ENCODE assay signal across 8 cellular contexts in the genomic region with DNA sequence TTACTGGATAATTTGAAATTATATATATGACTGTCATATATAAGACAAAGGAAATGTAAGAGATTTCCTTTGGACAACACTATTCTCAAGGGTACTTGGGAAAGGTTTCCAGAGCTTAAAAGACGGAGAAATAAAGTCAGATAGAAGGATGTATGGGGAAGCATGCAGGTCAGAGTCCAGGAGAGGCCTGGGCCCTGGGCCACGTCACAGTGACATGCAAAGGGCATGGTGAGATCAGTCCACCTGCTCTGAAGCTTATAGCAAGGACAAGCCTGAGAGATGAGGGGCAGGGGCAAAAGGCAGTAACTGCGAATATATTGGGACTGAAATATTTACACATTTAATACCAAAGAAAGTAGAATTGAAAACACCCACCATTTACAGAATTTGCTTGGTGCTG.
"Had no signal": no experiment of that assay in that cellular context is flagged by ENCODE, and none has a peak within 500 bp of the region (broad histone marks: within the 10 kb centered on the region; RNA-seq: fewer than 3 reads in every experiment).

No MANE protein-coding gene starts in this region.

- FAIRE-seq: G401.6, GM12878, GM12891, GM12892, GM18507, GM19239 had no signal

- DNase-seq: GDM1, GF-D8 had no signal

- H3K4me3 ChIP-seq: GM12878 had no signal

- ATAC-seq: GM12878 had no signal
